1 cellular context compared by ENCODE assay signal in genomic region chr9:72947987-72948465, GRCh38.
TF ChIP-seq lines count a peak whose summit lies in the region.

No MANE protein-coding gene starts in this region.

TF ChIP-seq in A549, 52 proteins besides CTCF, POLR2A, EP300 and RAD21 (continued from another document):
- no peak for TF ChIP-seq PBX3 (IDR thresholded peaks at IDR 0.05)
- TF ChIP-seq RARB (CRISPR knock-in tag; IDR thresholded peaks at IDR 0.05), result 0 out of 2 replicates have a peak, but pooled peaks have one; percentile 57
- peak; percentile 59; the same call in 1 of the 2 replicates for TF ChIP-seq TP53 (CRISPR knock-in tag; IDR thresholded peaks at IDR 0.05)
- no peak for TF ChIP-seq GATA3 (IDR thresholded peaks at IDR 0.05; ENCODE audit: borderline replicate concordance)
- peak; percentile 30; the same call in 1 of the 2 replicates for TF ChIP-seq TFCP2L1 (CRISPR knock-in tag; IDR thresholded peaks at IDR 0.05)
- TF ChIP-seq HEYL (CRISPR knock-in tag; IDR thresholded peaks at IDR 0.05), result no peak
- no peak for TF ChIP-seq NR3C1 (IDR thresholded peaks at IDR 0.05)
- TF ChIP-seq HES2 (IDR thresholded peaks at IDR 0.05), result no peak
- TF ChIP-seq POLR2AphosphoS2 (conservative IDR thresholded peaks at IDR 0.05; ENCODE audit: low read length), result no peak
- no peak for TF ChIP-seq FOSB (CRISPR knock-in tag; IDR thresholded peaks at IDR 0.05)
- TF ChIP-seq ESRRA (IDR thresholded peaks at IDR 0.05; ENCODE audit: borderline replicate concordance, low read length), result no peak
- TF ChIP-seq KDM1A (IDR thresholded peaks at IDR 0.05; ENCODE audit: low read depth), result no peak
- no peak for TF ChIP-seq REST (IDR thresholded peaks at IDR 0.05)
- TF ChIP-seq MAX (IDR thresholded peaks at IDR 0.05), result no peak
- no peak for TF ChIP-seq MAZ (IDR thresholded peaks at IDR 0.05; ENCODE audit: borderline replicate concordance, low read depth, low read length)
- no peak for TF ChIP-seq SREBF2 (IDR thresholded peaks at IDR 0.05)
- 0 out of 2 replicates have a peak, but pooled peaks have one; percentile 0 for TF ChIP-seq NFE2L2 (conservative IDR thresholded peaks at IDR 0.05; ENCODE audit: low read length)
- peak; percentile 29 for TF ChIP-seq MAFK (IDR thresholded peaks at IDR 0.05; ENCODE audit: partially characterized antibody)
- TF ChIP-seq ZC3H11A (IDR thresholded peaks at IDR 0.05), result no peak
- no peak for TF ChIP-seq BHLHE40 (IDR thresholded peaks at IDR 0.05; ENCODE audit: low read depth, low read length)
- no peak for TF ChIP-seq FOXS1 (CRISPR knock-in tag; IDR thresholded peaks at IDR 0.05)
- TF ChIP-seq JUNB (IDR thresholded peaks at IDR 0.05), result no peak
- TF ChIP-seq ZNF302 (CRISPR knock-in tag; IDR thresholded peaks at IDR 0.05), result no peak
- TF ChIP-seq HMGXB4 (CRISPR knock-in tag; IDR thresholded peaks at IDR 0.05; ENCODE audit: borderline replicate concordance), result no peak
- no peak for TF ChIP-seq HOXB5 (CRISPR knock-in tag; IDR thresholded peaks at IDR 0.05)
- TF ChIP-seq HOXA7 (CRISPR knock-in tag; IDR thresholded peaks at IDR 0.05), result 0 out of 2 replicates have a peak, but pooled peaks have one; percentile 18
TF ChIP-seq in A549: peak in this region for 7.
